Comparison of ENCODE assay signal across 11 cellular contexts in genomic region chr9:116471093-116471906, GRCh38.
A peak's percentile ranks its signal among the peaks of the same experiment; 100 is the strongest.
DNase-seq lines count a peak whose midpoint lies in the region; ATAC-seq and TF ChIP-seq lines count a peak whose summit lies in the region.
"Had no signal": no experiment of that assay in that cellular context is flagged by ENCODE, and none has a peak within 500 bp of the region (broad histone marks: within the 10 kb centered on the region; RNA-seq: fewer than 3 reads in every experiment).

No MANE protein-coding gene starts in this region.

- H3K9ac ChIP-seq in IMR-90 (ENCODE audit: low read depth, low read length): no peak overlapping the region

- peak; percentile 53 for DNase-seq in IMR-90
- DNase-seq in islet precursor cell: peak; percentile 90
- DNase-seq in spleen: no peak
- no peak for DNase-seq in activated CD8-positive, alpha-beta memory T cell treated with anti-CD3 and anti-CD28 coated beads, Interleukin-2, amount 10 ng/mL, durations not matched to agents 7 days and 5 days
- no peak for DNase-seq in mesenteric fat pad (ENCODE audit: low spot score)
- no peak for DNase-seq in COLO668 (lab: John Stamatoyannopoulos, UW; ENCODE audit: unreplicated experiment)
- DNase-seq: NCI-H1930, SW 1271 had no signal

- H3K9me3 Mint-ChIP-seq in activated CD8-positive, alpha-beta memory T cell treated with anti-CD3 and anti-CD28 coated beads, Interleukin-2, amount 10 ng/mL, durations not matched to agents 7 days and 5 days (ENCODE audit: low read depth): no peaks in the 10 kb centered on the region

- no peak overlapping the region for H3K27ac Mint-ChIP-seq in activated CD8-positive, alpha-beta memory T cell treated with anti-CD3 and anti-CD28 coated beads, Interleukin-2, amount 10 ng/mL, durations not matched to agents 7 days and 5 days
- H3K27ac Mint-ChIP-seq: activated T-helper 17 cell treated with anti-CD3 and anti-CD28 coated beads, Interleukin-2, amount 50 U/mL, for 72 hours had no signal

- peak overlapping the region; percentile 62 for H2AK9ac ChIP-seq in IMR-90 (replicated peaks; ENCODE audit: low read depth, low read length, poor library complexity)

- in situ Hi-C loops in IMR-90 (cut with MboI; ENCODE audit: low sequenced_read_pairs): no loop called here

- no peak for TF ChIP-seq CTCF in IMR-90 (conservative IDR thresholded peaks at IDR 0.05; ENCODE audit: low read depth, low read length)
- TF ChIP-seq CTCF in spleen (IDR thresholded peaks at IDR 0.05 in 8 of 11, conservative IDR thresholded peaks at IDR 0.05 in 3 of 11): no peak

- H3K56ac ChIP-seq in IMR-90 (ENCODE audit: extremely low read depth, insufficient read depth, low read length): no peak overlapping the region; the same call in 1 of the 2 replicates

- H3K4me1 ChIP-seq in IMR-90 (ENCODE audit: control insufficient read depth, insufficient read depth, low read length) (peaks cover 3% of the 10 kb centered on the region; the same call in 1 of the 2 replicates), ectodermal cell (ENCODE audit: control insufficient read depth, insufficient read depth, low read length) (peaks cover 42% of the 10 kb centered on the region), spleen (no peaks in the 10 kb centered on the region)

- no peak overlapping the region for H2BK20ac ChIP-seq in IMR-90 (ENCODE audit: low read depth, low read length)

- H3K4me3 ChIP-seq in IMR-90 (ENCODE audit: insufficient read depth, low read depth, low read length) (no peak overlapping the region), ectodermal cell (ENCODE audit: insufficient read depth, low read depth, low read length) (no peak overlapping the region), spleen (no peak overlapping the region)

- H3K27ac ChIP-seq in IMR-90 (ENCODE audit: insufficient read depth, low read length) (peak overlapping the region; percentile 49; the same call in 1 of the 2 replicates), ectodermal cell (ENCODE audit: insufficient read depth, low read depth, low read length, poor library complexity, severe bottlenecking) (peak overlapping the region; percentile 68), spleen (peak overlapping the region in 5 of 8 donors; percentile 22 to 43 (median 25))

- H4K20me1 ChIP-seq in IMR-90 (ENCODE audit: insufficient read depth, low read length): no peaks in the 10 kb centered on the region

- peak overlapping the region in 1 of 2 experiments; percentile 29; a peak in 2 of 4 replicates for H4K8ac ChIP-seq in IMR-90 (ENCODE audit: low read depth in 2 of 2, low read length in 2 of 2)

- no TSS peak for BruUV-seq in IMR-90 (replicated peaks; lab: Mats Ljungman, UMichigan)

- no peak overlapping the region for H4K91ac ChIP-seq in IMR-90 (ENCODE audit: insufficient read depth, low read depth, low read length)

- peaks cover 7% of the 10 kb centered on the region for H3K4me1 Mint-ChIP-seq in activated CD8-positive, alpha-beta memory T cell treated with anti-CD3 and anti-CD28 coated beads, Interleukin-2, amount 10 ng/mL, durations not matched to agents 7 days and 5 days
- H3K4me1 Mint-ChIP-seq: activated T-helper 17 cell treated with anti-CD3 and anti-CD28 coated beads, Interleukin-2, amount 50 U/mL, for 72 hours had no signal

- H3K9me1 ChIP-seq in IMR-90 (ENCODE audit: insufficient read depth, low read length): peaks cover 4% of the 10 kb centered on the region; the same call in 1 of the 2 replicates

- no peak overlapping the region for H2AK5ac ChIP-seq in IMR-90 (ENCODE audit: low read depth, low read length)

- dilution Hi-C loops in IMR-90 (cut with HindIII; ENCODE audit: low sequenced_read_pairs, unreplicated experiment): no loop called here

- no peak overlapping the region for H3K4ac ChIP-seq in IMR-90 (ENCODE audit: low read depth, low read length)

- intact Hi-C loops in IMR-90 (cut with micrococcal nuclease) (no loop called here), spleen (cut with DNase I; ENCODE audit: low total_unique reads) (no loop called here)

- TF ChIP-seq POLR2A in IMR-90 (IDR thresholded peaks at IDR 0.05; ENCODE audit: low read depth, low read length) (no peak), spleen (IDR thresholded peaks at IDR 0.05) (no peak)

- TF ChIP-seq RAD21 in IMR-90 (IDR thresholded peaks at IDR 0.05; ENCODE audit: low read length): no peak

- H2BK120ac ChIP-seq in IMR-90 (ENCODE audit: low read depth, low read length): peak overlapping the region; percentile 24

- peak overlapping the region; percentile 7; the same call in 1 of the 2 replicates for H4K5ac ChIP-seq in IMR-90 (ENCODE audit: low read depth, low read length)

- 20% methylated on average over 3 of the region's 7 CpGs; no CpG with 5 or more reads in 1 of the 2 experiments for WGBS in IMR-90 (ENCODE audit: extremely low coverage in 2 of 2, insufficient read length in 1 of 2), 2 experiments
- WGBS in ectodermal cell, 2 experiments: 1 to 3% methylated on average over 6 to 7 of the region's 7 CpGs
- WGBS in spleen, 5 donors: 36 to 64% (median 45%) methylated on average over 7 of the region's 7 CpGs

- H3K4me2 ChIP-seq in IMR-90 (ENCODE audit: low read depth, low read length): peak overlapping the region; percentile 9; the same call in 1 of the 2 replicates

- no peak overlapping the region for H3K14ac ChIP-seq in IMR-90 (replicated peaks; ENCODE audit: low read depth, low read length)

- peak overlapping the region; percentile 35; the same call in 1 of the 2 replicates for H3K18ac ChIP-seq in IMR-90 (ENCODE audit: low read depth, low read length)

- H3K27me3 ChIP-seq in IMR-90 (ENCODE audit: control insufficient read depth, insufficient read depth, low read length) (peaks cover 2% of the 10 kb centered on the region; the same call in 1 of the 2 replicates), ectodermal cell (ENCODE audit: control insufficient read depth, insufficient read depth, low read length, poor library complexity, severe bottlenecking) (no peaks in the 10 kb centered on the region), spleen (replicated peaks in 1 of 7) (no peaks in the 10 kb centered on the region)

- H3K79me1 ChIP-seq in IMR-90 (ENCODE audit: low read depth in 1 of 2, low read length in 2 of 2): no peaks in the 10 kb centered on the region

- H3K36me3 ChIP-seq in IMR-90 (ENCODE audit: control insufficient read depth, insufficient read depth, low read length) (no peaks in the 10 kb centered on the region), ectodermal cell (ENCODE audit: control insufficient read depth, insufficient read depth, low read length) (no peaks in the 10 kb centered on the region), spleen (no peaks in the 10 kb centered on the region)

- H3K36me3 Mint-ChIP-seq in activated CD8-positive, alpha-beta memory T cell treated with anti-CD3 and anti-CD28 coated beads, Interleukin-2, amount 10 ng/mL, durations not matched to agents 7 days and 5 days: no peaks in the 10 kb centered on the region

- H3K4me3 Mint-ChIP-seq in activated CD8-positive, alpha-beta memory T cell treated with anti-CD3 and anti-CD28 coated beads, Interleukin-2, amount 10 ng/mL, durations not matched to agents 7 days and 5 days: no peak overlapping the region
- H3K4me3 Mint-ChIP-seq: activated T-helper 17 cell treated with anti-CD3 and anti-CD28 coated beads, Interleukin-2, amount 50 U/mL, for 72 hours had no signal

- ATAC-seq in IMR-90 (ENCODE audit: low read depth): peak; percentile 75
- no peak for ATAC-seq in activated CD8-positive, alpha-beta memory T cell treated with anti-CD3 and anti-CD28 coated beads, Interleukin-2, amount 10 ng/mL, durations not matched to agents 7 days and 5 days
- ATAC-seq in HG03442 (IDR thresholded peaks at IDR 0.05; ENCODE audit: unreplicated experiment): no peak
- ATAC-seq: activated T-helper 17 cell treated with anti-CD3 and anti-CD28 coated beads, Interleukin-2, amount 50 U/mL, for 72 hours had no signal

- CTCF ChIA-PET in IMR-90 (lab: Yijun Ruan, JAX): interaction anchor here (0.8 kb wide), 1 partner anchor 10 kb away, joined by 3 read pairs; no protein-coding TSS in a partner anchor
- CTCF ChIA-PET in activated CD8-positive, alpha-beta memory T cell treated with anti-CD3 and anti-CD28 coated beads, Interleukin-2, amount 10 ng/mL, durations not matched to agents 7 days and 5 days (lab: Charles Lee): no interaction called here

- no peaks in the 10 kb centered on the region for H3K27me3 Mint-ChIP-seq in activated CD8-positive, alpha-beta memory T cell treated with anti-CD3 and anti-CD28 coated beads, Interleukin-2, amount 10 ng/mL, durations not matched to agents 7 days and 5 days
- H3K27me3 Mint-ChIP-seq: activated T-helper 17 cell treated with anti-CD3 and anti-CD28 coated beads, Interleukin-2, amount 50 U/mL, for 72 hours had no signal

- H2BK15ac ChIP-seq in IMR-90 (ENCODE audit: low read depth, low read length): 0 out of 3 replicates have a peak overlapping the region, but pooled peaks have one; percentile 50

- H3K9me3 ChIP-seq in IMR-90 (ENCODE audit: control insufficient read depth, insufficient read depth, low read length): no peaks in the 10 kb centered on the region
- no peaks in the 10 kb centered on the region for H3K9me3 ChIP-seq in ectodermal cell (ENCODE audit: control insufficient read depth, low read length)
- H3K9me3 ChIP-seq in spleen: no peaks in the 10 kb centered on the region

- H2AFZ ChIP-seq in IMR-90 (replicated peaks; ENCODE audit: low read length, poor library complexity): peak overlapping the region; percentile 66

- H3K23ac ChIP-seq in IMR-90 (ENCODE audit: low read depth, low read length): peak overlapping the region; percentile 60; the same call in 1 of the 2 replicates

- POLR2A ChIA-PET in IMR-90 (lab: Charles Lee; ENCODE audit: unreplicated experiment): no interaction called here

- H2BK5ac ChIP-seq in IMR-90 (ENCODE audit: low read depth, low read length, poor library complexity, severe bottlenecking): no peak overlapping the region

TF ChIP-seq in IMR-90, 13 proteins besides CTCF, POLR2A, EP300 and RAD21 (continues in another document):
- TF ChIP-seq, protein P1, sequence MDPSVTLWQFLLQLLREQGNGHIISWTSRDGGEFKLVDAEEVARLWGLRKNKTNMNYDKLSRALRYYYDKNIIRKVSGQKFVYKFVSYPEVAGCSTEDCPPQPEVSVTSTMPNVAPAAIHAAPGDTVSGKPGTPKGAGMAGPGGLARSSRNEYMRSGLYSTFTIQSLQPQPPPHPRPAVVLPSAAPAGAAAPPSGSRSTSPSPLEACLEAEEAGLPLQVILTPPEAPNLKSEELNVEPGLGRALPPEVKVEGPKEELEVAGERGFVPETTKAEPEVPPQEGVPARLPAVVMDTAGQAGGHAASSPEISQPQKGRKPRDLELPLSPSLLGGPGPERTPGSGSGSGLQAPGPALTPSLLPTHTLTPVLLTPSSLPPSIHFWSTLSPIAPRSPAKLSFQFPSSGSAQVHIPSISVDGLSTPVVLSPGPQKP (IDR thresholded peaks at IDR 0.05; ENCODE audit: borderline replicate concordance, low read depth, low read length): no peak
- no peak for TF ChIP-seq USF2 (IDR thresholded peaks at IDR 0.05; ENCODE audit: low read depth, low read length)

Comparison
In these comparisons a context has a peak if more than half of its experiments do, and no peak if none do; other contexts are left out.
1. DNase-seq: peak in IMR-90 (single experiment) and islet precursor cell (single experiment); none in spleen (single experiment), activated CD8-positive, alpha-beta memory T cell treated with anti-CD3 and anti-CD28 coated beads, Interleukin-2, amount 10 ng/mL, durations not matched to agents 7 days and 5 days (single experiment), mesenteric fat pad (single experiment) and COLO668 (single experiment).
2. Peak in every context shown above with its lines, with median percentiles within 50 percentile points of each other: H3K27ac ChIP-seq.